13 cellular contexts compared by ENCODE assay signal in the genomic region with DNA sequence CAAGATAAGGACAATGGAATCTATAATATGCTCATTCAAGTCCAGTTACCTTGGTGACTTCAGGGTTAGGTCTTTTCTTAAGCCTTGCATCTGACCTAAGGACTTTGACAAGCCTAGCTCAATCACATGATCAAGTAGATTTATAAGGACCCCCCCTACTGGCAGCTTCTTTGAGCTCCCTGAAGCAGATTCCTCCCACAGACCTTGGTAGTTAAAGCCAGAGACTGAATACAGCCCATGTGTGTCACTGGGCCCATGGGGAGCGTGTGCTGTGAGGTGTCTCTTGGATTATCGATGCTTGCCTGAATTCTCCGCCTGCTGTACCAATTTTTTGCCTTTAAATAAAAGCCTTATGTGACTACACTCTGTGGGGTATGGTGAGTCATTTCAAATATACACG.
DNase-seq lines count a peak whose midpoint lies in the region; TF ChIP-seq lines count a peak whose summit lies in the region.
"Had no signal": no experiment of that assay in that cellular context is flagged by ENCODE, and none has a peak within 500 bp of the region (broad histone marks: within the 10 kb centered on the region; RNA-seq: fewer than 3 reads in every experiment).

No MANE protein-coding gene starts in this region.

- H3K4me3 Mint-ChIP-seq in activated T-cell treated with anti-CD3 and anti-CD28 coated beads, Interleukin-2, amount 50 U/mL, for 24 hours, result no peak overlapping the region

- intact Hi-C loops in A673 (cut with micrococcal nuclease; ENCODE audit: unreplicated experiment), result no loop called here
- intact Hi-C loops in head of caudate nucleus (cut with DNase I), result no loop called here

- H3K27ac Mint-ChIP-seq in activated T-cell treated with anti-CD3 and anti-CD28 coated beads, Interleukin-2, amount 50 U/mL, for 24 hours, result no peak overlapping the region
- H3K27ac Mint-ChIP-seq: progenitor cell of endocrine pancreas had no signal

- H3K4me1 Mint-ChIP-seq in activated T-cell treated with anti-CD3 and anti-CD28 coated beads, Interleukin-2, amount 50 U/mL, for 24 hours (ENCODE audit: low read depth), result no peaks in the 10 kb centered on the region

- no peak overlapping the region for H3K27ac ChIP-seq in A673 (ENCODE audit: low read depth, low read length, poor library complexity, severe bottlenecking)
- no peak overlapping the region for H3K27ac ChIP-seq in brain microvascular endothelial cell
- H3K27ac ChIP-seq: coronary artery, gastroesophageal sphincter, suprapubic skin had no signal

- H3K36me3 Mint-ChIP-seq in activated T-cell treated with anti-CD3 and anti-CD28 coated beads, Interleukin-2, amount 50 U/mL, for 24 hours (ENCODE audit: low read depth), result no peaks in the 10 kb centered on the region

- DNase-seq in A673 (ENCODE audit: low spot score) (peak; percentile 93), GM12865 (ENCODE audit: low read depth) (peak; percentile 25), brain microvascular endothelial cell (no peak), head of caudate nucleus (no peak), GOT3 (lab: John Stamatoyannopoulos, UW) (no peak), UCSD-AML1 (lab: John Stamatoyannopoulos, UW; ENCODE audit: unreplicated experiment) (no peak)
- DNase-seq in Jurkat, Clone E6-1 (ENCODE audit: low read depth, low spot score), result peak; percentile 21
- no peak for DNase-seq in activated T-cell treated with anti-CD3 and anti-CD28 coated beads, Interleukin-2, amount 50 U/mL, for 24 hours
- DNase-seq: activated effector memory CD4-positive, alpha-beta T cell treated with anti-CD3 and anti-CD28 coated beads, Interleukin-2, amount 50 U/mL, for 16 hours had no signal

- H3K4me1 ChIP-seq in A673 (ENCODE audit: insufficient read depth, low read length, poor library complexity, severe bottlenecking), result peaks cover 3% of the 10 kb centered on the region
- H3K4me1 ChIP-seq: gastroesophageal sphincter, suprapubic skin had no signal

- in situ Hi-C loops in brain microvascular endothelial cell (cut with HindIII; ENCODE audit: low pct_ligation_motif_present, low sequenced_read_pairs), result no loop called here

- H3K36me3 ChIP-seq in A673 (ENCODE audit: insufficient read depth, low read length, poor library complexity, severe bottlenecking), result no peaks in the 10 kb centered on the region
- no peaks in the 10 kb centered on the region for H3K36me3 ChIP-seq in brain microvascular endothelial cell (replicated peaks)
- H3K36me3 ChIP-seq: gastroesophageal sphincter, suprapubic skin had no signal

- TF ChIP-seq CTCF in A673 (conservative IDR thresholded peaks at IDR 0.05; ENCODE audit: low read depth, low read length) (peak; percentile 54), GM12865 (IDR thresholded peaks at IDR 0.05; ENCODE audit: insufficient read depth, low read depth, low read length, missing control alignments) (no peak), brain microvascular endothelial cell (IDR thresholded peaks at IDR 0.05; ENCODE audit: low read depth, low read length, missing control alignments) (peak; percentile 8)

- no peaks in the 10 kb centered on the region for H3K9me3 ChIP-seq in A673 (ENCODE audit: low read depth, low read length, poor library complexity, severe bottlenecking)
- H3K9me3 ChIP-seq: suprapubic skin had no signal

- BruUV-seq in A673 (replicated peaks; lab: Mats Ljungman, UMichigan), result no TSS peak

- H3K9me3 Mint-ChIP-seq in activated T-cell treated with anti-CD3 and anti-CD28 coated beads, Interleukin-2, amount 50 U/mL, for 24 hours, result no peaks in the 10 kb centered on the region

- POLR2A ChIA-PET in A673 (lab: Charles Lee; ENCODE audit: low non-redundant PET), result interaction anchor here (0.6 kb wide), 1 partner anchor 35 kb away, joined by 3 read pairs; no protein-coding TSS in a partner anchor

- CTCF ChIA-PET in A673 (lab: Charles Lee), result interaction anchor here (0.7 kb wide), 1 partner anchor 636 kb away, joined by 3 read pairs; no protein-coding TSS in a partner anchor

- H3K27me3 Mint-ChIP-seq in activated T-cell treated with anti-CD3 and anti-CD28 coated beads, Interleukin-2, amount 50 U/mL, for 24 hours, result no peaks in the 10 kb centered on the region
- H3K27me3 Mint-ChIP-seq: progenitor cell of endocrine pancreas had no signal

- H3K27me3 ChIP-seq in A673 (replicated peaks; ENCODE audit: insufficient read depth, low read depth, low read length, poor library complexity) (no peaks in the 10 kb centered on the region), brain microvascular endothelial cell (replicated peaks) (no peaks in the 10 kb centered on the region)
- H3K27me3 ChIP-seq: gastroesophageal sphincter, suprapubic skin had no signal

- H3K4me3 ChIP-seq in A673 (ENCODE audit: low read depth, low read length, poor library complexity, severe bottlenecking) (no peak overlapping the region), GM12865 (ENCODE audit: low read depth, low read length) (no peak overlapping the region), brain microvascular endothelial cell (ENCODE audit: low read depth, low read length) (no peak overlapping the region)
- no peak overlapping the region for H3K4me3 ChIP-seq in Jurkat, Clone E6-1 (ENCODE audit: low read length)
- H3K4me3 ChIP-seq: coronary artery, gastroesophageal sphincter, suprapubic skin had no signal

Comparison
In these comparisons a context has a peak if more than half of its experiments do, and no peak if none do; other contexts are left out.
1. DNase-seq: peak in A673 (single experiment), GM12865 (single experiment) and Jurkat, Clone E6-1 (single experiment); none in brain microvascular endothelial cell (single experiment), head of caudate nucleus (0 of 42), activated T-cell treated with anti-CD3 and anti-CD28 coated beads, Interleukin-2, amount 50 U/mL, for 24 hours (single experiment), GOT3 (single experiment) and UCSD-AML1 (single experiment).